In the genomic region with DNA sequence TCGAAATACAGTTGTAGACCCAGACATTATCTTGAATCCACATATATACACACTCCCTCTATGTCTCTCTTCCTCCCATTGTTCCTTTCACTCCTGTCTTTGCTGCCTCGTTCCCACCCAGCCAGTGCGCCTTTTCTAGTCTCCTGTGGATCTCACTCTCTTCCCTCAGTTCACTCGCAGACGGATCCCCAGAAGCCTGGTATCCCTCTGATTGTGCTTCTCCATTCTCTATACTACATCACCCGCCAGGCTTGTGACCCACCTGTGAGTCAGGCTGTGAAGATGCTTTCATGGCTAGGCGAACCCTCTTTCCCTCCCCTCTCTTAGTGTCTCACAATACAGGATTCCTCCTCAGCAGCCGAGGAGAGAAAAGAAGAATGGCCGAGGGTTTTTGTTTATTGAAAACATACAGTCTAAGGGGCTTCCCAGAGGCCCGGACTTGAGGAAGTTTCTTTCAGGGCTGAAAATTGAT, we compare ENCODE assay signal across 1 cellular context.
TF ChIP-seq lines count a peak whose summit lies in the region.

No MANE protein-coding gene starts in this region.

TF ChIP-seq in A549, 52 proteins besides CTCF, POLR2A, EP300 and RAD21:
- TF ChIP-seq, protein P1, sequence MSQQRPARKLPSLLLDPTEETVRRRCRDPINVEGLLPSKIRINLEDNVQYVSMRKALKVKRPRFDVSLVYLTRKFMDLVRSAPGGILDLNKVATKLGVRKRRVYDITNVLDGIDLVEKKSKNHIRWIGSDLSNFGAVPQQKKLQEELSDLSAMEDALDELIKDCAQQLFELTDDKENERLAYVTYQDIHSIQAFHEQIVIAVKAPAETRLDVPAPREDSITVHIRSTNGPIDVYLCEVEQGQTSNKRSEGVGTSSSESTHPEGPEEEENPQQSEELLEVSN (IDR thresholded peaks at IDR 0.05; ENCODE audit: borderline replicate concordance, low read depth), result no peak
- TF ChIP-seq JUNB (IDR thresholded peaks at IDR 0.05), result no peak
